24 cellular contexts compared by ENCODE assay signal in genomic region chr3:65810277-65810676, GRCh38.
DNase-seq lines count a peak whose midpoint lies in the region; ATAC-seq and TF ChIP-seq lines count a peak whose summit lies in the region.
"Had no signal": no experiment of that assay in that cellular context is flagged by ENCODE, and none has a peak within 500 bp of the region (broad histone marks: within the 10 kb centered on the region; RNA-seq: fewer than 3 reads in every experiment).

No MANE protein-coding gene starts in this region.

- peak; percentile 18 for DNase-seq in AG10803 (ENCODE audit: low read depth)
- peak; percentile 13 for DNase-seq in NCI-H2171 (lab: John Stamatoyannopoulos, UW)
- DNase-seq in fibroblast of peridontal ligament (ENCODE audit: extremely low read depth): peak; percentile 67
- no peak for DNase-seq in sciatic nerve (ENCODE audit: low spot score)
- DNase-seq in activated gamma-delta T cell treated with Interleukin-2 at 50 U/mL for 16 hours: no peak
- DNase-seq: CD4-positive, alpha-beta T cell; COR-L47; DMS 273 treated with DMSO at 0.1 percent for 48 hours; DMS79 treated with DMSO at 0.1 percent for 48 hours; Karpas-422; MV-4-11; NCI-H1105 treated with DMSO at 0.1 percent for 48 hours; NCI-H1694; NCI-H226; NCI-H510A treated with DMSO at 0.1 percent for 48 hours; NCI-H774; NK-92 treated with Interleukin-12 subunit alpha and Interleukin-12 subunit beta, amount 100 ng/mL, for 24 hours; SIG-M5 had no signal

- intact Hi-C loops in sciatic nerve (cut with DNase I): no loop called here

- TF ChIP-seq CTCF in AG10803 (conservative IDR thresholded peaks at IDR 0.05; ENCODE audit: low read length): no peak

- ATAC-seq in sciatic nerve: peak; percentile 57
- no peak for ATAC-seq in HG02938 (IDR thresholded peaks at IDR 0.05; ENCODE audit: unreplicated experiment)
- no peak for ATAC-seq in GM19351 (IDR thresholded peaks at IDR 0.05; ENCODE audit: unreplicated experiment)
- ATAC-seq: A549, SK-N-SH treated with all-trans-retinoic acid at 6 μM for 48 hours had no signal

- no peak overlapping the region for H3K4me3 ChIP-seq in AG10803 (ENCODE audit: low read length)
- H3K4me3 ChIP-seq: A549, BLaER1, HAP-1 had no signal

Comparison
In these comparisons a context has a peak if more than half of its experiments do, and no peak if none do; other contexts are left out.
1. DNase-seq: peak in AG10803 (single experiment), NCI-H2171 (single experiment) and fibroblast of peridontal ligament (single experiment); none in sciatic nerve (single experiment) and activated gamma-delta T cell treated with Interleukin-2 at 50 U/mL for 16 hours (single experiment).